ENCODE assay signal across 28 cellular contexts in the genomic region with DNA sequence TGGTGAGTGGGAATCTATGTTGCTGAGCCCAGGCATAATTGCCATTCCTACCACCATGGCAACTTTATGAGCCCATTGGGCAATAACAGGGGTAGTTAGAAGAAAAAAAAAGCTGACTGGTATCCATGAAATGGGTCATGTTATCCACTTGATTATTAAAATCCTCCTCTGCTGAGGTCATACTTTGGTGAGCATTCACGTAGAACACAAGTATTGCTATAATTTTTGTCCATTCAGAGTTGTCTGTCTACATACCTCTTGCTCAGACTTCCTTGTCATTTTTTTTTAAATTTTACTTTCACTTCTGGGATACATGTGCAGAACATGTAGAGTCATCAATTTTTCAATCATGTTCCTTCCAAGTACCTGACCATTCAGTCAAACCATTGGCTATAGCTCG.
"Had no signal": no experiment of that assay in that cellular context is flagged by ENCODE, and none has a peak within 500 bp of the region (broad histone marks: within the 10 kb centered on the region; RNA-seq: fewer than 3 reads in every experiment).

No MANE protein-coding gene starts in this region.

- H3K4me1 ChIP-seq: adrenal gland, body of pancreas, esophagus squamous epithelium, gastroesophageal sphincter had no signal

- H3K36me3 ChIP-seq: adrenal gland, esophagus squamous epithelium, gastroesophageal sphincter had no signal

- H3K9me3 ChIP-seq: adrenal gland, body of pancreas, esophagus squamous epithelium, gastroesophageal sphincter had no signal

- DNase-seq: activated CD4-positive, alpha-beta memory T cell treated with anti-CD3 and anti-CD28 coated beads for 36 hours; activated CD4-positive, alpha-beta T cell treated with anti-CD3 and anti-CD28 coated beads for 36 hours; activated CD4-positive, alpha-beta T cell treated with anti-CD3 and anti-CD28 coated beads, Interleukin-2, amount 10 ng/mL, durations not matched to agents 24 days and 14 days; activated CD4-positive, CD25-positive, alpha-beta regulatory T cell; activated CD4-positive, CD25-positive, alpha-beta regulatory T cell treated with anti-CD3 and anti-CD28 coated beads, Interleukin-2, amount 50 U/mL, for 72 hours; activated CD8-positive, alpha-beta memory T cell treated with anti-CD3 and anti-CD28 coated beads, Interleukin-2, amount 10 ng/mL, durations not matched to agents 7 days and 5 days; activated CD8-positive, alpha-beta memory T cell treated with anti-CD3 and anti-CD28 coated beads, Interleukin-2, amount 50 U/mL, for 4 hours; activated CD8-positive, alpha-beta T cell treated with anti-CD3 and anti-CD28 coated beads, Interleukin-2, amount 10 ng/mL, durations not matched to agents 7 days and 5 days; activated effector memory CD4-positive, alpha-beta T cell treated with anti-CD3 and anti-CD28 coated beads, Interleukin-2, amount 50 U/mL, for 16 hours; activated naive CD4-positive, alpha-beta T cell treated with anti-CD3 and anti-CD28 coated beads for 36 hours; activated naive CD8-positive, alpha-beta T cell treated with anti-CD3 and anti-CD28 coated beads for 36 hours; activated naive CD8-positive, alpha-beta T cell treated with anti-CD3 and anti-CD28 coated beads, Interleukin-2, amount 50 U/mL, for 24 hours; activated T-cell treated with anti-CD3 and anti-CD28 coated beads, Interleukin-2, amount 50 U/mL, for 1 hour; activated T-cell treated with anti-CD3 and anti-CD28 coated beads, Interleukin-2, amount 50 U/mL, for 48 hours; adrenal gland; amygdala; aorta; body of pancreas; caudate nucleus; cortex of kidney; dermis blood vessel endothelial cell; effector CD4-positive, alpha-beta T cell; effector memory CD8-positive, alpha-beta T cell; esophagus squamous epithelium; foreskin melanocyte; head of caudate nucleus; T-helper 2 cell had no signal

- H3K4me3 ChIP-seq: adrenal gland, body of pancreas, esophagus squamous epithelium, gastroesophageal sphincter had no signal

- ATAC-seq: activated CD4-positive, alpha-beta T cell treated with anti-CD3 and anti-CD28 coated beads for 36 hours; activated CD8-positive, alpha-beta memory T cell treated with anti-CD3 and anti-CD28 coated beads, Interleukin-2, amount 10 ng/mL, durations not matched to agents 7 days and 5 days; activated CD8-positive, alpha-beta T cell treated with anti-CD3 and anti-CD28 coated beads, Interleukin-2, amount 10 ng/mL, durations not matched to agents 7 days and 5 days; activated naive CD8-positive, alpha-beta T cell treated with anti-CD3 and anti-CD28 coated beads, Interleukin-2, amount 50 U/mL, for 24 hours; body of pancreas; effector memory CD8-positive, alpha-beta T cell; gastroesophageal sphincter had no signal

- H3K27me3 ChIP-seq: adrenal gland, body of pancreas, esophagus squamous epithelium, gastroesophageal sphincter had no signal

- H3K27ac ChIP-seq: adrenal gland, body of pancreas, esophagus squamous epithelium, gastroesophageal sphincter had no signal
